In the genomic region with DNA sequence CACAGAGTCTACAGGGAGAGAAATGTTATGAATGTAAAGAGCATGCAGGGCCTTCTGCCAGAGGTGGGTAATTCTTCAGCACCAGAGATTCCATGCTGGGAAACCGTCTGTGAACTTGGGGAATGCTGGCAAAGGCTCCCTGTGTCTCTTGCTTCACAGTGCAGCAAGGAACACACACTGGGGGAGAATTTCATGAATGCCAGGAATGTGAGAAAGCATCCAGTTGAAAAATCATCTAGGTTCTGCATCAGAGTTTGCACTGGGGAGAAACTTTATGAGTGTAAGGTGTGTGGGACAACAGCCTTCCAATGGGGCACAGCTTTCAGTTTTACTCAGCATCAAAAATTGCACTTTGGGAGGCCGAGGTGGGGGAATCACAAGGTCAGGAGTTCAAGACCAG, we compare ENCODE assay signal across 11 cellular contexts.
DNase-seq lines count a peak whose midpoint lies in the region; ATAC-seq, FAIRE-seq and TF ChIP-seq lines count a peak whose summit lies in the region.
"Had no signal": no experiment of that assay in that cellular context is flagged by ENCODE, and none has a peak within 500 bp of the region (broad histone marks: within the 10 kb centered on the region; RNA-seq: fewer than 3 reads in every experiment).

No MANE protein-coding gene starts in this region.

- no peak for TF ChIP-seq EP300 in GM12878 (IDR thresholded peaks at IDR 0.05; ENCODE audit: borderline replicate concordance in 1 of 2, control insufficient read depth in 1 of 2, low read depth in 2 of 2, low read length in 2 of 2)

- H3K9me3 ChIP-seq in GM12878 (replicated peaks; ENCODE audit: control insufficient read depth, insufficient read depth, low read length) = peaks cover 2% of the 10 kb centered on the region; the same call in 2 of the 3 replicates
- H3K9me3 ChIP-seq in keratinocyte (ENCODE audit: control insufficient read depth, low read depth, low read length) = no peaks in the 10 kb centered on the region
- H3K9me3 ChIP-seq in uterus = no peaks in the 10 kb centered on the region

- no TSS peak for BruUV-seq in GM12878 (replicated peaks; lab: Mats Ljungman, UMichigan)

- no peaks in the 10 kb centered on the region for H3K36me3 ChIP-seq in GM12878 (ENCODE audit: control insufficient read depth in 2 of 2, insufficient read depth in 2 of 2, low read length in 1 of 2)
- H3K36me3 ChIP-seq in keratinocyte (ENCODE audit: control insufficient read depth in 2 of 2, extremely low read depth in 1 of 2, insufficient read depth in 2 of 2, low read length in 2 of 2) = no peaks in the 10 kb centered on the region
- H3K36me3 ChIP-seq in uterus = no peaks in the 10 kb centered on the region

- H4K20me1 ChIP-seq in GM12878 (ENCODE audit: control insufficient read depth, insufficient read depth) (no peaks in the 10 kb centered on the region), keratinocyte (ENCODE audit: control insufficient read depth, extremely low read depth, insufficient read depth, low read length) (no peaks in the 10 kb centered on the region)

- in situ Hi-C loops in GM12878 (cut with MboI) = no loop called here

- H3K27me3 ChIP-seq in GM12878 (replicated peaks in 1 of 2; ENCODE audit: control insufficient read depth in 2 of 2, insufficient read depth in 2 of 2, low read length in 1 of 2) (no peaks in the 10 kb centered on the region), keratinocyte (ENCODE audit: control insufficient read depth, extremely low read depth, insufficient read depth, low read length) (no peaks in the 10 kb centered on the region), uterus (no peaks in the 10 kb centered on the region)

- POLR2A ChIA-PET in GM12878 (lab: Charles Lee) = no interaction called here

- FAIRE-seq in GM12878 (lab: Jason Lieb, UNC) (no peak), keratinocyte (lab: Jason Lieb, UNC) (peak; percentile 89)

- dilution Hi-C loops in keratinocyte (cut with MboI; ENCODE audit: extremely low pct_ligation_motif_present, low sequenced_read_pairs) = no loop called here

- H3K4me2 ChIP-seq in GM12878 (ENCODE audit: control insufficient read depth, insufficient read depth) = no peak overlapping the region
- no peak overlapping the region for H3K4me2 ChIP-seq in keratinocyte (ENCODE audit: control insufficient read depth, extremely low read depth, insufficient read depth, low read depth, low read length)

- intact Hi-C loops in GM12878 (cut with micrococcal nuclease; ENCODE audit: unreplicated experiment) (no loop called here), uterus (cut with DNase I; ENCODE audit: low total_unique reads) (no loop called here)

- no peaks in the 10 kb centered on the region; the same call in 1 of the 2 replicates for H3K4me1 ChIP-seq in GM12878 (ENCODE audit: control insufficient read depth, insufficient read depth, low read length)
- H3K4me1 ChIP-seq in keratinocyte (ENCODE audit: control insufficient read depth, extremely low read depth, insufficient read depth, low read length) = peaks cover 5% of the 10 kb centered on the region
- no peaks in the 10 kb centered on the region for H3K4me1 ChIP-seq in uterus

- TF ChIP-seq RAD21 in GM12878 (IDR thresholded peaks at IDR 0.05; ENCODE audit: insufficient read depth, low read depth, low read length) = no peak

- ATAC-seq in GM12878 (no peak), GM18502 (IDR thresholded peaks at IDR 0.05; ENCODE audit: poor library complexity, unreplicated experiment) (no peak)

- WGBS in GM12878 (ENCODE audit: insufficient coverage, insufficient replicate concordance, low lambda C conversion rate, missing lambda C conversion rate) = 0% methylated on average over 2 of the region's 2 CpGs

- DNase-seq in SIG-M5 treated with dmso at 0.1 percent for 504 hours (lab: John Stamatoyannopoulos, UW; ENCODE audit: unreplicated experiment) = peak; percentile 4
- no peak for DNase-seq in SIG-M5 (lab: John Stamatoyannopoulos, UW)
- DNase-seq in GM12878 (ENCODE audit: low read depth, low spot score) = no peak
- peak; percentile 64 for DNase-seq in keratinocyte (ENCODE audit: low read depth, low spot score)
- peak; percentile 37 to 39 for DNase-seq in uterus
- DNase-seq in activated CD4-positive, alpha-beta T cell treated with anti-CD3 and anti-CD28 coated beads for 48 hours = no peak
- DNase-seq in NCI-H2081 (lab: John Stamatoyannopoulos, UW) = no peak
- DNase-seq: 8988T, NCI-H69 had no signal

- H3K9me1 ChIP-seq in keratinocyte (ENCODE audit: control insufficient read depth, extremely low read depth, insufficient read depth, low read length) = no peaks in the 10 kb centered on the region

- SMC1A ChIA-PET in GM12878 (lab: Charles Lee; ENCODE audit: uncharacterized antibody, unreplicated experiment) = interaction anchor here (0.9 kb wide), 1 partner anchor 57 kb away, joined by 3 read pairs; no protein-coding TSS in a partner anchor

- RAD21 ChIA-PET in GM12878 (lab: Charles Lee; ENCODE audit: unreplicated experiment) = no interaction called here

- H3K9ac ChIP-seq in GM12878 (ENCODE audit: control insufficient read depth, insufficient read depth, low read length) = no peak overlapping the region
- no peak overlapping the region for H3K9ac ChIP-seq in keratinocyte (ENCODE audit: control insufficient read depth, extremely low read depth, insufficient read depth, low read length)

- TF ChIP-seq CTCF in GM12878 (IDR thresholded peaks at IDR 0.05 in 2 of 3, conservative IDR thresholded peaks at IDR 0.05 in 1 of 3; ENCODE audit: control insufficient read depth in 2 of 3, extremely low read depth in 1 of 3, insufficient read depth in 1 of 3, low read depth in 3 of 3, low read length in 3 of 3) (no peak), keratinocyte (optimal IDR thresholded peaks at IDR 0.05 in 1 of 3, IDR thresholded peaks at IDR 0.05 in 1 of 3, conservative IDR thresholded peaks at IDR 0.05 in 1 of 3; ENCODE audit: extremely low read depth in 1 of 3, insufficient read depth in 2 of 3, low read length in 3 of 3) (no peak), uterus (IDR thresholded peaks at IDR 0.05) (no peak)

- no peak overlapping the region; the same call in 1 of the 2 replicates for H3K27ac ChIP-seq in GM12878 (ENCODE audit: control insufficient read depth, insufficient read depth)
- H3K27ac ChIP-seq in keratinocyte (ENCODE audit: control insufficient read depth, insufficient read depth, low read length) = no peak overlapping the region
- H3K27ac ChIP-seq in uterus = no peak overlapping the region
- H3K27ac ChIP-seq: epithelial cell of prostate had no signal

- H2AFZ ChIP-seq in GM12878 (ENCODE audit: control insufficient read depth, low read depth, low read length) (no peak overlapping the region), keratinocyte (ENCODE audit: control insufficient read depth, low read length) (no peak overlapping the region)

- H3K79me2 ChIP-seq in GM12878 (ENCODE audit: control insufficient read depth, insufficient read depth, low read length) (no peaks in the 10 kb centered on the region), keratinocyte (ENCODE audit: control insufficient read depth, insufficient read depth, low read length) (no peaks in the 10 kb centered on the region)

- TF ChIP-seq POLR2A in GM12878 (IDR thresholded peaks at IDR 0.05; ENCODE audit: low read depth, low read length) (no peak), uterus (IDR thresholded peaks at IDR 0.05) (no peak)

- H3K4me3 ChIP-seq in GM12878 (no peak overlapping the region), keratinocyte (ENCODE audit: control insufficient read depth in 2 of 3, extremely low read depth in 1 of 3, insufficient read depth in 2 of 3, low read depth in 1 of 3, low read length in 3 of 3) (no peak overlapping the region), uterus (no peak overlapping the region)

- CTCF ChIA-PET in GM12878 (lab: Yijun Ruan, JAX) = no interaction called here

TF ChIP-seq in GM12878, 131 proteins besides CTCF, POLR2A, EP300 and RAD21 (continues in another document):
- TF ChIP-seq, protein P1, sequence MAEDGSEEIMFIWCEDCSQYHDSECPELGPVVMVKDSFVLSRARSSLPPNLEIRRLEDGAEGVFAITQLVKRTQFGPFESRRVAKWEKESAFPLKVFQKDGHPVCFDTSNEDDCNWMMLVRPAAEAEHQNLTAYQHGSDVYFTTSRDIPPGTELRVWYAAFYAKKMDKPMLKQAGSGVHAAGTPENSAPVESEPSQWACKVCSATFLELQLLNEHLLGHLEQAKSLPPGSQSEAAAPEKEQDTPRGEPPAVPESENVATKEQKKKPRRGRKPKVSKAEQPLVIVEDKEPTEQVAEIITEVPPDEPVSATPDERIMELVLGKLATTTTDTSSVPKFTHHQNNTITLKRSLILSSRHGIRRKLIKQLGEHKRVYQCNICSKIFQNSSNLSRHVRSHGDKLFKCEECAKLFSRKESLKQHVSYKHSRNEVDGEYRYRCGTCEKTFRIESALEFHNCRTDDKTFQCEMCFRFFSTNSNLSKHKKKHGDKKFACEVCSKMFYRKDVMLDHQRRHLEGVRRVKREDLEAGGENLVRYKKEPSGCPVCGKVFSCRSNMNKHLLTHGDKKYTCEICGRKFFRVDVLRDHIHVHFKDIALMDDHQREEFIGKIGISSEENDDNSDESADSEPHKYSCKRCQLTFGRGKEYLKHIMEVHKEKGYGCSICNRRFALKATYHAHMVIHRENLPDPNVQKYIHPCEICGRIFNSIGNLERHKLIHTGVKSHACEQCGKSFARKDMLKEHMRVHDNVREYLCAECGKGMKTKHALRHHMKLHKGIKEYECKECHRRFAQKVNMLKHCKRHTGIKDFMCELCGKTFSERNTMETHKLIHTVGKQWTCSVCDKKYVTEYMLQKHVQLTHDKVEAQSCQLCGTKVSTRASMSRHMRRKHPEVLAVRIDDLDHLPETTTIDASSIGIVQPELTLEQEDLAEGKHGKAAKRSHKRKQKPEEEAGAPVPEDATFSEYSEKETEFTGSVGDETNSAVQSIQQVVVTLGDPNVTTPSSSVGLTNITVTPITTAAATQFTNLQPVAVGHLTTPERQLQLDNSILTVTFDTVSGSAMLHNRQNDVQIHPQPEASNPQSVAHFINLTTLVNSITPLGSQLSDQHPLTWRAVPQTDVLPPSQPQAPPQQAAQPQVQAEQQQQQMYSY (CRISPR knock-in tag; IDR thresholded peaks at IDR 0.05) = no peak
- TF ChIP-seq ETV6 (conservative IDR thresholded peaks at IDR 0.05 in 1 of 2, IDR thresholded peaks at IDR 0.05 in 1 of 2; ENCODE audit: borderline replicate concordance in 1 of 2, low read depth in 1 of 2) = no peak
- no peak for TF ChIP-seq IKZF1 (conservative IDR thresholded peaks at IDR 0.05)
- no peak for TF ChIP-seq NR2C2 (IDR thresholded peaks at IDR 0.05; ENCODE audit: borderline replicate concordance, control insufficient read depth, insufficient read length, low read depth)
- no peak for TF ChIP-seq SUPT20H (IDR thresholded peaks at IDR 0.05; ENCODE audit: borderline replicate concordance, control insufficient read depth, low read depth, low read length)
- no peak for TF ChIP-seq NFIC (IDR thresholded peaks at IDR 0.05; ENCODE audit: low read depth, low read length)
- TF ChIP-seq CREB1 (IDR thresholded peaks at IDR 0.05; ENCODE audit: low read depth) = no peak
- no peak for TF ChIP-seq ESRRA (IDR thresholded peaks at IDR 0.05; ENCODE audit: low read length)
- TF ChIP-seq JUNB (IDR thresholded peaks at IDR 0.05) = peak; percentile 43; the same call in 1 of the 2 replicates
- TF ChIP-seq EED (IDR thresholded peaks at IDR 0.05; ENCODE audit: low read depth) = peak; percentile 62
- TF ChIP-seq POLR2AphosphoS2 (IDR thresholded peaks at IDR 0.05; ENCODE audit: low read depth, low read length) = no peak

Comparison
In these comparisons a context has a peak if more than half of its experiments do, and no peak if none do; other contexts are left out.
1. DNase-seq: peak in SIG-M5 treated with dmso at 0.1 percent for 504 hours (single experiment), keratinocyte (single experiment) and uterus (2 of 2); none in SIG-M5 (single experiment), GM12878 (single experiment), activated CD4-positive, alpha-beta T cell treated with anti-CD3 and anti-CD28 coated beads for 48 hours (single experiment) and NCI-H2081 (0 of 2).